In genomic region chr12:7751394-7751793, GRCh38 we compare ENCODE assay signal across 21 cellular contexts. TPM values are rescaled to one million over a fixed set of nuclear protein-coding genes. Genes with fewer than 3 reads are reported as not detected.
DNase-seq lines count a peak whose midpoint lies in the region; ATAC-seq and TF ChIP-seq lines count a peak whose summit lies in the region.
"Had no signal": no experiment of that assay in that cellular context is flagged by ENCODE, and none has a peak within 500 bp of the region (broad histone marks: within the 10 kb centered on the region; RNA-seq: fewer than 3 reads in every experiment).

No MANE protein-coding gene starts in this region.

- intact Hi-C loops in natural killer cell (cut with micrococcal nuclease): no loop called here
- intact Hi-C loops in psoas muscle (cut with DNase I): no loop called here

- 83 to 89% (median 83%) methylated on average over 20 of the region's 20 CpGs for WGBS in psoas muscle, 3 donors

- H3K36me3 Mint-ChIP-seq in activated CD8-positive, alpha-beta memory T cell treated with anti-CD3 and anti-CD28 coated beads, Interleukin-2, amount 10 ng/mL, durations not matched to agents 7 days and 5 days: peaks cover 1% of the 10 kb centered on the region
- H3K36me3 Mint-ChIP-seq in WTC11 (peaks cover 7% of the 10 kb centered on the region), natural killer cell (no peaks in the 10 kb centered on the region)

- no peaks in the 10 kb centered on the region for H3K9me3 ChIP-seq in psoas muscle
- H3K9me3 ChIP-seq: BE2C had no signal

- H3K4me3 ChIP-seq in psoas muscle: no peak overlapping the region
- H3K4me3 ChIP-seq: PC-9 had no signal

- DNase-seq in activated CD8-positive, alpha-beta memory T cell treated with anti-CD3 and anti-CD28 coated beads, Interleukin-2, amount 10 ng/mL, durations not matched to agents 7 days and 5 days: peak; percentile 53
- no peak for DNase-seq in activated CD8-positive, alpha-beta memory T cell treated with anti-CD3 and anti-CD28 coated beads, Interleukin-2, amount 50 U/mL, for 48 hours
- no peak for DNase-seq in WTC11 (ENCODE audit: low spot score)
- DNase-seq in natural killer cell: no peak
- no peak for DNase-seq in omental fat pad (ENCODE audit: low spot score)
- no peak for DNase-seq in psoas muscle
- DNase-seq in stimulated activated naive CD8-positive, alpha-beta T cell treated with anti-CD3 and anti-CD28 coated beads, Interleukin-15, Interleukin-2, amounts not matched to agents 100 U/mL and 50 U/mL, for 24 hours: no peak
- DNase-seq: BE2C; CD4-positive, alpha-beta T cell; Kasumi-1; MM.1S; NCI-H1417; NCI-H187 treated with DMSO at 0.1 percent for 48 hours; NCI-H226; NCI-H524 treated with DMSO at 0.1 percent for 48 hours; PC-9; SIG-M5 had no signal

- H3K27me3 Mint-ChIP-seq in activated CD8-positive, alpha-beta memory T cell treated with anti-CD3 and anti-CD28 coated beads, Interleukin-2, amount 10 ng/mL, durations not matched to agents 7 days and 5 days: no peaks in the 10 kb centered on the region
- H3K27me3 Mint-ChIP-seq in WTC11 (ENCODE audit: low read depth): no peaks in the 10 kb centered on the region
- H3K27me3 Mint-ChIP-seq in natural killer cell (ENCODE audit: low read depth in 2 of 2): no peaks in the 10 kb centered on the region
- H3K27me3 Mint-ChIP-seq: CD4-positive, alpha-beta T cell had no signal

- CTCF ChIA-PET in activated CD8-positive, alpha-beta memory T cell treated with anti-CD3 and anti-CD28 coated beads, Interleukin-2, amount 10 ng/mL, durations not matched to agents 7 days and 5 days (lab: Charles Lee): interaction anchor here (0.9 to 1.0 kb wide), 2 partner anchors 58 to 243 kb away, joined by 3 read pairs; no protein-coding TSS in a partner anchor
- CTCF ChIA-PET in WTC11 (lab: Charles Lee): interaction anchor here (0.8 to 1.0 kb wide), 3 partner anchors 11 to 35 kb away, joined by 3 to 4 read pairs (median 3); no protein-coding TSS in a partner anchor

- peak; percentile 57 for ATAC-seq in activated CD8-positive, alpha-beta memory T cell treated with anti-CD3 and anti-CD28 coated beads, Interleukin-2, amount 10 ng/mL, durations not matched to agents 7 days and 5 days
- ATAC-seq in WTC11 (peak; percentile 28), natural killer cell (peak in 1 of 3 donors; percentile 41), omental fat pad (ENCODE audit: low FRiP score) (no peak), psoas muscle (no peak)
- ATAC-seq in stimulated activated naive CD8-positive, alpha-beta T cell treated with anti-CD3 and anti-CD28 coated beads, Interleukin-15, Interleukin-2, amounts not matched to agents 100 U/mL and 50 U/mL, for 24 hours: no peak
- ATAC-seq: SK-N-SH treated with all-trans-retinoic acid at 6 μM for 48 hours had no signal

- H3K27me3 ChIP-seq in psoas muscle (ENCODE audit: insufficient read depth in 3 of 3, low read length in 2 of 3): no peaks in the 10 kb centered on the region
- H3K27me3 ChIP-seq: BE2C had no signal

- peak overlapping the region; percentile 70 for H3K27ac Mint-ChIP-seq in activated CD8-positive, alpha-beta memory T cell treated with anti-CD3 and anti-CD28 coated beads, Interleukin-2, amount 10 ng/mL, durations not matched to agents 7 days and 5 days
- H3K27ac Mint-ChIP-seq in WTC11 (no peak overlapping the region), natural killer cell (peak overlapping the region in 1 of 2 donors; percentile 10)
- H3K27ac Mint-ChIP-seq: CD4-positive, alpha-beta T cell; IgD-negative memory B cell had no signal

- no peaks in the 10 kb centered on the region for H3K4me1 ChIP-seq in psoas muscle
- H3K4me1 ChIP-seq: BE2C had no signal

- H3K9me3 Mint-ChIP-seq in activated CD8-positive, alpha-beta memory T cell treated with anti-CD3 and anti-CD28 coated beads, Interleukin-2, amount 10 ng/mL, durations not matched to agents 7 days and 5 days (ENCODE audit: low read depth): no peaks in the 10 kb centered on the region
- H3K9me3 Mint-ChIP-seq in WTC11 (peaks cover 7% of the 10 kb centered on the region), natural killer cell (no peaks in the 10 kb centered on the region)
- H3K9me3 Mint-ChIP-seq: CD4-positive, alpha-beta T cell had no signal

- POLR2A ChIA-PET in WTC11 (lab: Charles Lee): interaction anchor here (0.9 kb wide), 1 partner anchor 11 kb away, joined by 3 read pairs; no protein-coding TSS in a partner anchor

- H3K36me3 ChIP-seq in psoas muscle (ENCODE audit: insufficient read depth in 1 of 2, low read depth in 1 of 2): no peaks in the 10 kb centered on the region
- H3K36me3 ChIP-seq: BE2C had no signal

- TF ChIP-seq CTCF in WTC11 (IDR thresholded peaks at IDR 0.05) (no peak), natural killer cell (IDR thresholded peaks at IDR 0.05) (no peak), omental fat pad (IDR thresholded peaks at IDR 0.05) (no peak), psoas muscle (IDR thresholded peaks at IDR 0.05) (no peak)

- peaks cover 22% of the 10 kb centered on the region for H3K4me1 Mint-ChIP-seq in activated CD8-positive, alpha-beta memory T cell treated with anti-CD3 and anti-CD28 coated beads, Interleukin-2, amount 10 ng/mL, durations not matched to agents 7 days and 5 days
- peaks cover 14% of the 10 kb centered on the region for H3K4me1 Mint-ChIP-seq in WTC11
- H3K4me1 Mint-ChIP-seq in natural killer cell: peaks cover 29 to 32% of the 10 kb centered on the region in 2 donors

- no peak overlapping the region for H3K27ac ChIP-seq in psoas muscle
- H3K27ac ChIP-seq: PC-9, RWPE1 had no signal

- peak overlapping the region; percentile 40 for H3K4me3 Mint-ChIP-seq in activated CD8-positive, alpha-beta memory T cell treated with anti-CD3 and anti-CD28 coated beads, Interleukin-2, amount 10 ng/mL, durations not matched to agents 7 days and 5 days
- H3K4me3 Mint-ChIP-seq in WTC11 (no peak overlapping the region), natural killer cell (peak overlapping the region; percentile 50)
- H3K4me3 Mint-ChIP-seq: CD4-positive, alpha-beta T cell; IgD-negative memory B cell had no signal

TF ChIP-seq in WTC11, 78 proteins besides CTCF, POLR2A, EP300 and RAD21:
- TF ChIP-seq CREM (CRISPR knock-in tag; IDR thresholded peaks at IDR 0.05) (no peak), ZNF263 (CRISPR knock-in tag; IDR thresholded peaks at IDR 0.05; ENCODE audit: low read depth) (no peak), NFYB (CRISPR knock-in tag; conservative IDR thresholded peaks at IDR 0.05; ENCODE audit: low read depth) (peak; percentile 72)

RNA-seq across cellular contexts. Expression of gene CLEC4C, which starts 4.2 kb away (rescaled TPM):
- not detected for total RNA-seq in activated CD8-positive, alpha-beta memory T cell treated with anti-CD3 and anti-CD28 coated beads, Interleukin-2, amount 10 ng/mL, durations not matched to agents 7 days and 5 days
- total RNA-seq in WTC11 (2021) (0.50 TPM in 1 of 3 replicates, not detected in the others), natural killer cell (under 1 TPM in 1 of 3 donors, not detected in 2; 0.54 TPM), omental fat pad (not detected), psoas muscle (not detected)
- not detected for polyA plus RNA-seq in psoas muscle
- total RNA-seq: HT-29, PC-9 had no signal

RNA-seq across cellular contexts. Expression of gene NANOGNB, which starts 13.6 kb away (rescaled TPM):
- total RNA-seq in activated CD8-positive, alpha-beta memory T cell treated with anti-CD3 and anti-CD28 coated beads, Interleukin-2, amount 10 ng/mL, durations not matched to agents 7 days and 5 days: not detected
- total RNA-seq in WTC11 (2021): not detected in 3 replicates
- total RNA-seq in natural killer cell: not detected
- not detected for total RNA-seq in omental fat pad
- not detected for total RNA-seq in psoas muscle
- polyA plus RNA-seq in psoas muscle: not detected
- total RNA-seq: CD4-positive, alpha-beta T cell; HT-29; PC-9 had no signal
- polyA plus RNA-seq: IgD-negative memory B cell had no signal

RNA-seq across cellular contexts. Expression of gene NANOG, which starts 37.8 kb away (rescaled TPM):
- not detected for total RNA-seq in activated CD8-positive, alpha-beta memory T cell treated with anti-CD3 and anti-CD28 coated beads, Interleukin-2, amount 10 ng/mL, durations not matched to agents 7 days and 5 days
- total RNA-seq in WTC11 (2021) (330 to 387 TPM (median 352 TPM) in 3 replicates), natural killer cell (not detected), omental fat pad (under 1 TPM in 1 of 4 donors, not detected in 3; 0.63 TPM), psoas muscle (under 1 TPM in 1 of 4 donors, not detected in 3; 0.19 TPM)
- not detected for polyA plus RNA-seq in psoas muscle
- total RNA-seq: CD4-positive, alpha-beta T cell; HT-29; PC-9 had no signal
- polyA plus RNA-seq: IgD-negative memory B cell had no signal

RNA-seq across cellular contexts. Expression of gene DPPA3, which starts 40.2 kb away (rescaled TPM):
- total RNA-seq in activated CD8-positive, alpha-beta memory T cell treated with anti-CD3 and anti-CD28 coated beads, Interleukin-2, amount 10 ng/mL, durations not matched to agents 7 days and 5 days: not detected
- total RNA-seq in WTC11 (2021) (3.3 to 6.8 TPM (median 3.9 TPM) in 3 replicates), natural killer cell (not detected), omental fat pad (not detected), psoas muscle (not detected)
- polyA plus RNA-seq in psoas muscle: not detected
- total RNA-seq: CD4-positive, alpha-beta T cell; HT-29; PC-9 had no signal
- polyA plus RNA-seq: IgD-negative memory B cell had no signal

RNA-seq across cellular contexts. Expression of gene GDF3, which starts 55.8 kb away (rescaled TPM):
- not detected for total RNA-seq in activated CD8-positive, alpha-beta memory T cell treated with anti-CD3 and anti-CD28 coated beads, Interleukin-2, amount 10 ng/mL, durations not matched to agents 7 days and 5 days
- total RNA-seq in WTC11 (2021): 34.4 to 42.0 TPM (median 38.2 TPM) in 3 replicates
- not detected for total RNA-seq in natural killer cell
- total RNA-seq in omental fat pad: not detected
- under 1 TPM in 1 of 4 donors, not detected in 3; 0.30 TPM for total RNA-seq in psoas muscle
- polyA plus RNA-seq in psoas muscle: under 1 TPM; 0.04 to 0.37 (median 0.05) TPM
- total RNA-seq: CD4-positive, alpha-beta T cell; HT-29; PC-9 had no signal
- polyA plus RNA-seq: IgD-negative memory B cell had no signal

Comparison
In these comparisons a context has a peak if more than half of its experiments do, and no peak if none do; other contexts are left out.
1. ATAC-seq: peak in activated CD8-positive, alpha-beta memory T cell treated with anti-CD3 and anti-CD28 coated beads, Interleukin-2, amount 10 ng/mL, durations not matched to agents 7 days and 5 days (single experiment) and WTC11 (single experiment); none in omental fat pad (single experiment), psoas muscle (0 of 4) and stimulated activated naive CD8-positive, alpha-beta T cell treated with anti-CD3 and anti-CD28 coated beads, Interleukin-15, Interleukin-2, amounts not matched to agents 100 U/mL and 50 U/mL, for 24 hours (single experiment).
2. RNA of gene NANOG, which starts 37.8 kb away (total RNA-seq): 330 to 387 TPM in WTC11; not detected in activated CD8-positive, alpha-beta memory T cell treated with anti-CD3 and anti-CD28 coated beads, Interleukin-2, amount 10 ng/mL, durations not matched to agents 7 days and 5 days, 0.19 TPM in psoas muscle, 0.63 TPM in omental fat pad and not detected in natural killer cell; every median in the first group is over 100 times any median in the second.